Comparison of ENCODE assay signal across 9 cellular contexts in the genomic region with DNA sequence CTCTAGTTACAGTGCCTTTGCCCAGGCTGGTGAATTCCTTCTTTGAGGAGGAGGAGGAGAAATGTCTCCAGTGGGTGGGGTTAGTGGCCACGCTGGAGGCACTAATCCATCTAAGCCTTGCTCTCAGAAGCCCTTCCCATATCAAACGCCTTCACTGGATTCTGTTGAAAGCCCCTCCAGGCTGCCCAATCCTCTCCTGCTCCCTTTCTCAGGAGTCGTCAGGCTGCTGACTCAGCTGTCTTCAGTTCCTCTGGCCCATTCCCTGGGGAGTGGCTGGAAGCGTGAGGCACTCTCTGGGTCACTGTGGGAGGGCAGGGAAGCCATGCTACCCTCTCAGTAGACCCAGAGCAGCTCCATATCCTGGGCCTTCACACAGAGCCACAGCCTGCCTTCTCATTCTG. TPM values are rescaled to one million over a fixed set of nuclear protein-coding genes. Genes with fewer than 3 reads are reported as not detected.
A peak's percentile ranks its signal among the peaks of the same experiment; 100 is the strongest.
DNase-seq lines count a peak whose midpoint lies in the region; ATAC-seq and TF ChIP-seq lines count a peak whose summit lies in the region.
"Had no signal": no experiment of that assay in that cellular context is flagged by ENCODE, and none has a peak within 500 bp of the region (broad histone marks: within the 10 kb centered on the region; RNA-seq: fewer than 3 reads in every experiment).

No MANE protein-coding gene starts in this region.

- peaks cover 37% of the 10 kb centered on the region for H3K4me1 Mint-ChIP-seq in activated B cell treated with CpG ODN at 0.5 μM for 24 hours

- H3K4me1 ChIP-seq in ES-I3 (ENCODE audit: insufficient read depth, low read length) (peaks cover 23% of the 10 kb centered on the region), skeletal muscle satellite cell (ENCODE audit: control insufficient read depth, insufficient read depth, low read length) (peaks cover 58% of the 10 kb centered on the region)

- peak overlapping the region; percentile 95 for H3K4me2 ChIP-seq in skeletal muscle satellite cell (ENCODE audit: low read length)

- intact Hi-C loops in activated B cell treated with CpG ODN at 0.5 μM for 24 hours (cut with micrococcal nuclease): no loop called here

- H3K36me3 ChIP-seq in ES-I3 (ENCODE audit: insufficient read depth, low read length): peaks cover 40% of the 10 kb centered on the region
- peaks cover 65% of the 10 kb centered on the region for H3K36me3 ChIP-seq in skeletal muscle satellite cell (ENCODE audit: insufficient read depth, low read length)

- no peak for TF ChIP-seq CTCF in activated B cell treated with CpG ODN at 0.5 μM for 24 hours (IDR thresholded peaks at IDR 0.05)

- H3K27me3 Mint-ChIP-seq in activated B cell treated with CpG ODN at 0.5 μM for 24 hours: no peaks in the 10 kb centered on the region

- H3K36me3 Mint-ChIP-seq in activated B cell treated with CpG ODN at 0.5 μM for 24 hours (ENCODE audit: low read depth): peaks cover 59% of the 10 kb centered on the region

- ATAC-seq in activated B cell treated with CpG ODN at 0.5 μM for 24 hours (ENCODE audit: low read depth): no peak
- ATAC-seq in GM18858 (IDR thresholded peaks at IDR 0.05; ENCODE audit: unreplicated experiment): no peak

- H3K9me3 Mint-ChIP-seq in activated B cell treated with CpG ODN at 0.5 μM for 24 hours: no peaks in the 10 kb centered on the region

- DNase-seq in activated B cell treated with CpG ODN at 0.5 μM for 24 hours (no peak), glomerular visceral epithelial cell (ENCODE audit: extremely low spot score) (peak; percentile 34), amniotic stem cell (lab: John Stamatoyannopoulos, UW) (no peak), superior temporal gyrus (ENCODE audit: extremely low spot score) (no peak), C1 segment of cervical spinal cord (lab: John Stamatoyannopoulos, UW) (no peak)

- peak overlapping the region; percentile 44 for H3K4me3 Mint-ChIP-seq in activated B cell treated with CpG ODN at 0.5 μM for 24 hours

- H3K4me3 ChIP-seq in skeletal muscle satellite cell (ENCODE audit: low read length): peak overlapping the region; percentile 99

- H3K9ac ChIP-seq in ES-I3 (ENCODE audit: low read depth, low read length): peak overlapping the region; percentile 86
- H3K9ac ChIP-seq in skeletal muscle satellite cell (ENCODE audit: low read depth, low read length): peak overlapping the region; percentile 99

- no peaks in the 10 kb centered on the region for H3K9me3 ChIP-seq in ES-I3 (ENCODE audit: control insufficient read depth, insufficient read depth, low read length)
- no peaks in the 10 kb centered on the region for H3K9me3 ChIP-seq in skeletal muscle satellite cell (replicated peaks; ENCODE audit: low read length)

- H3K27ac Mint-ChIP-seq in activated B cell treated with CpG ODN at 0.5 μM for 24 hours: no peak overlapping the region

- H3K27me3 ChIP-seq in skeletal muscle satellite cell (ENCODE audit: control insufficient read depth, insufficient read depth, low read length): no peaks in the 10 kb centered on the region

- CTCF ChIA-PET in activated B cell treated with CpG ODN at 0.5 μM for 24 hours (lab: Charles Lee): no interaction called here

- POLR2A ChIA-PET in activated B cell treated with CpG ODN at 0.5 μM for 24 hours (lab: Charles Lee): interaction anchor here (2.2 kb wide), 1 partner anchor 42 kb away, joined by 7 read pairs; the partner anchor contains the start of gene EIF2B5

RNA-seq across cellular contexts. Expression of gene AP2M1, which starts 2.7 kb away (rescaled TPM):
- total RNA-seq in activated B cell treated with CpG ODN at 0.5 μM for 24 hours: 169 and 177 TPM in 2 replicates
- 395 and 485 TPM in 2 replicates for total RNA-seq in skeletal muscle satellite cell (2012; rRNA removed)

RNA-seq across cellular contexts. Expression of gene ABCF3, which starts 8.7 kb away (rescaled TPM):
- total RNA-seq in activated B cell treated with CpG ODN at 0.5 μM for 24 hours: 78.0 and 86.7 TPM in 2 replicates
- total RNA-seq in skeletal muscle satellite cell (2012; rRNA removed): 32.7 and 37.8 TPM in 2 replicates

RNA-seq across cellular contexts. Expression of gene DVL3, which starts 22.2 kb away (rescaled TPM):
- 52.1 and 54.2 TPM in 2 replicates for total RNA-seq in activated B cell treated with CpG ODN at 0.5 μM for 24 hours
- total RNA-seq in skeletal muscle satellite cell (2012; rRNA removed): 25.9 and 28.6 TPM in 2 replicates

RNA-seq across cellular contexts. Expression of gene EIF2B5, which starts 42.2 kb away (rescaled TPM):
- 72.0 and 74.2 TPM in 2 replicates for total RNA-seq in activated B cell treated with CpG ODN at 0.5 μM for 24 hours
- total RNA-seq in skeletal muscle satellite cell (2012; rRNA removed): 21.0 and 23.4 TPM in 2 replicates

RNA-seq across cellular contexts. Expression of gene VWA5B2, which starts 52.1 kb away (rescaled TPM):
- 0.42 and 0.76 TPM in 2 replicates for total RNA-seq in activated B cell treated with CpG ODN at 0.5 μM for 24 hours
- total RNA-seq in skeletal muscle satellite cell (2012; rRNA removed): not detected in 2 replicates
- total RNA-seq: T-helper 2 cell treated with Interferon-gamma antibody and Interleukin-4, amounts not matched to agents 100 ng/mL and 5 ng/mL, for 36 hours had no signal
